ENCODE assay signal across 1 cellular context in genomic region chr9:12775963-12776774, GRCh38.
TF ChIP-seq lines count a peak whose summit lies in the region.

No MANE protein-coding gene starts in this region.

TF ChIP-seq in H1, 55 proteins besides CTCF, POLR2A, EP300 and RAD21 (continued from another document):
- TF ChIP-seq ATF3 (IDR thresholded peaks at IDR 0.05; ENCODE audit: insufficient read depth, low read depth, low read length): no peak
- no peak for TF ChIP-seq GTF2F1 (IDR thresholded peaks at IDR 0.05; ENCODE audit: borderline replicate concordance, low read depth, low read length)
- no peak for TF ChIP-seq ATF2 (IDR thresholded peaks at IDR 0.05; ENCODE audit: low read length)
- TF ChIP-seq CTBP2 (IDR thresholded peaks at IDR 0.05; ENCODE audit: borderline replicate concordance, insufficient read depth, insufficient read length, low read length): no peak
- no peak for TF ChIP-seq KDM1A (IDR thresholded peaks at IDR 0.05; ENCODE audit: borderline replicate concordance, low read length)
- TF ChIP-seq TBP (IDR thresholded peaks at IDR 0.05; ENCODE audit: low read depth, low read length): peak; percentile 10; the same call in 1 of the 2 replicates
- 0 out of 2 replicates have a peak, but pooled peaks have one; percentile 50 for TF ChIP-seq E2F6 (IDR thresholded peaks at IDR 0.05)
- TF ChIP-seq TAF1 (IDR thresholded peaks at IDR 0.05; ENCODE audit: low read depth, low read length): no peak; the same call in 1 of the 2 replicates
- TF ChIP-seq SRF (IDR thresholded peaks at IDR 0.05; ENCODE audit: low read depth, low read length): no peak
- peak; percentile 92 for TF ChIP-seq KDM4A (IDR thresholded peaks at IDR 0.05; ENCODE audit: low read depth, low read length, severe bottlenecking)
- no peak for TF ChIP-seq CHD2 (IDR thresholded peaks at IDR 0.05; ENCODE audit: low read length)
- no peak for TF ChIP-seq BCL11A (IDR thresholded peaks at IDR 0.05; ENCODE audit: low read depth in 2 of 2, low read length in 2 of 2)
- peak; percentile 28 for TF ChIP-seq BACH1 (IDR thresholded peaks at IDR 0.05; ENCODE audit: low read length)
- TF ChIP-seq TCF12 (IDR thresholded peaks at IDR 0.05; ENCODE audit: low read depth, low read length): 0 out of 2 replicates have a peak, but pooled peaks have one; percentile 50
- TF ChIP-seq PHF8 (conservative IDR thresholded peaks at IDR 0.05; ENCODE audit: low read depth, low read length): no peak
- TF ChIP-seq MAX (IDR thresholded peaks at IDR 0.05): no peak
- TF ChIP-seq RFX5 (IDR thresholded peaks at IDR 0.05; ENCODE audit: borderline replicate concordance, low read depth, low read length): no peak
